Comparison of ENCODE assay signal across 11 cellular contexts in genomic region chr2:217277646-217278048, GRCh38.
DNase-seq lines count a peak whose midpoint lies in the region; ATAC-seq and TF ChIP-seq lines count a peak whose summit lies in the region.
"Had no signal": no experiment of that assay in that cellular context is flagged by ENCODE, and none has a peak within 500 bp of the region (broad histone marks: within the 10 kb centered on the region; RNA-seq: fewer than 3 reads in every experiment).

No MANE protein-coding gene starts in this region.

- 47% methylated on average over 5 of the region's 5 CpGs for WGBS in esophagus muscularis mucosa

- peak overlapping the region in 2 of 3 experiments; percentile 64 to 66 for H3K27ac Mint-ChIP-seq in nephron
- H3K27ac Mint-ChIP-seq: stimulated activated naive CD8-positive, alpha-beta T cell treated with anti-CD3 and anti-CD28 coated beads, Interleukin-15, Interleukin-2, amounts not matched to agents 100 ng/mL and 50 ng/mL, for 24 hours had no signal

- no peaks in the 10 kb centered on the region for H3K36me3 Mint-ChIP-seq in nephron (ENCODE audit: low read depth)

- peaks cover 41% of the 10 kb centered on the region for H3K4me1 Mint-ChIP-seq in nephron

- no peaks in the 10 kb centered on the region for H3K27me3 ChIP-seq in esophagus muscularis mucosa

- TF ChIP-seq EP300 in esophagus muscularis mucosa (IDR thresholded peaks at IDR 0.05), result peak; percentile 21

- no peaks in the 10 kb centered on the region for H3K9me3 ChIP-seq in esophagus muscularis mucosa

- H3K9me3 Mint-ChIP-seq in nephron, result no peaks in the 10 kb centered on the region
- H3K9me3 Mint-ChIP-seq: stimulated activated naive CD8-positive, alpha-beta T cell treated with anti-CD3 and anti-CD28 coated beads, Interleukin-15, Interleukin-2, amounts not matched to agents 100 ng/mL and 50 ng/mL, for 24 hours had no signal

- ATAC-seq in HG03460 (IDR thresholded peaks at IDR 0.05; ENCODE audit: unreplicated experiment), result no peak

- H3K4me1 ChIP-seq in esophagus muscularis mucosa, result peaks cover 16 to 31% (median 24%) of the 10 kb centered on the region in 4 donors

- H3K4me3 Mint-ChIP-seq in nephron, result no peak overlapping the region
- H3K4me3 Mint-ChIP-seq: stimulated activated naive CD8-positive, alpha-beta T cell treated with anti-CD3 and anti-CD28 coated beads, Interleukin-15, Interleukin-2, amounts not matched to agents 100 ng/mL and 50 ng/mL, for 24 hours had no signal

- peaks cover 5% of the 10 kb centered on the region for H3K27me3 Mint-ChIP-seq in nephron (ENCODE audit: low read depth)

- peak overlapping the region in 3 of 4 donors; percentile 20 to 56 (median 50) for H3K27ac ChIP-seq in esophagus muscularis mucosa (replicated peaks in 1 of 4)
- H3K27ac ChIP-seq: parathyroid adenoma, SK-N-MC had no signal

- TF ChIP-seq POLR2A in esophagus muscularis mucosa (IDR thresholded peaks at IDR 0.05; ENCODE audit: low read depth), result no peak

- H3K36me3 ChIP-seq in esophagus muscularis mucosa, result no peaks in the 10 kb centered on the region

- H3K4me3 ChIP-seq in AG10803 (ENCODE audit: low read length) (no peak overlapping the region), esophagus muscularis mucosa (no peak overlapping the region)
- H3K4me3 ChIP-seq: SK-N-MC had no signal

- DNase-seq in AG10803 (ENCODE audit: low read depth) (peak; percentile 91), RKO (ENCODE audit: low spot score) (peak; percentile 41), esophagus muscularis mucosa (ENCODE audit: extremely low spot score) (no peak), ecto neural progenitor cell (ENCODE audit: low spot score) (no peak), NCI-H2171 treated with DMSO at 0.1 percent for 48 hours (lab: John Stamatoyannopoulos, UW) (no peak)
- DNase-seq in activated naive CD4-positive, alpha-beta T cell treated with Interleukin-2 at 50 U/mL for 16 hours, result no peak

- intact Hi-C loops in esophagus muscularis mucosa (cut with DNase I), result loop anchor here (10.0 kb wide), 1 partner anchor 157 kb away; no protein-coding TSS in a partner anchor

- no peak for TF ChIP-seq CTCF in AG10803 (conservative IDR thresholded peaks at IDR 0.05; ENCODE audit: low read length)
- no peak for TF ChIP-seq CTCF in esophagus muscularis mucosa (IDR thresholded peaks at IDR 0.05)
- no peak for TF ChIP-seq CTCF in nephron (IDR thresholded peaks at IDR 0.05; ENCODE audit: unreplicated experiment in 3 of 3)

Comparison
In these comparisons a context has a peak if more than half of its experiments do, and no peak if none do; other contexts are left out.
1. DNase-seq: peak in AG10803 (single experiment) and RKO (single experiment); none in esophagus muscularis mucosa (single experiment), ecto neural progenitor cell (single experiment), activated naive CD4-positive, alpha-beta T cell treated with Interleukin-2 at 50 U/mL for 16 hours (single experiment) and NCI-H2171 treated with DMSO at 0.1 percent for 48 hours (single experiment).